Comparison of ENCODE assay signal across 1 cellular context in the genomic region with DNA sequence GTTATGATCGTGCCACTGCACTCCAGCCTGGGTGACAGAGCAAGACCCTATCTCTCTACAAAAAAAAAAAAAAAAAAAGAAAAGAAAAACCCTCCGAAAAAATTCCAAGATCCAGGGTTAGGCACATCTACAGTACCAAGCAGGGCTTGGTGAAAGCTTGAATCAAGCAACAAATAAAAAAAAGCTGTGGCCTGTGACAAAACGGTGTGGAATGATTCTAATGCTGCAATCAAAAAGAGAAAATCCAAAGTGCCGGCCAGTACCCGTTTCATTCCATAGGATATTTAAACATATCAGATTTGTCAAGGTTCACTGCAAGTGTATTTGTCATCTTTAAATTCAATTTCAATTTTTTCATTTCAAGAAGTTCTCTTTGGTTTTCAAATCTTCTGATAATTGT.
TF ChIP-seq lines count a peak whose summit lies in the region.

No MANE protein-coding gene starts in this region.

TF ChIP-seq in A549, 52 proteins besides CTCF, POLR2A, EP300 and RAD21:
- no peak for TF ChIP-seq KDM5A (IDR thresholded peaks at IDR 0.05)
- no peak for TF ChIP-seq HEYL (CRISPR knock-in tag; IDR thresholded peaks at IDR 0.05)
- TF ChIP-seq, protein P1, sequence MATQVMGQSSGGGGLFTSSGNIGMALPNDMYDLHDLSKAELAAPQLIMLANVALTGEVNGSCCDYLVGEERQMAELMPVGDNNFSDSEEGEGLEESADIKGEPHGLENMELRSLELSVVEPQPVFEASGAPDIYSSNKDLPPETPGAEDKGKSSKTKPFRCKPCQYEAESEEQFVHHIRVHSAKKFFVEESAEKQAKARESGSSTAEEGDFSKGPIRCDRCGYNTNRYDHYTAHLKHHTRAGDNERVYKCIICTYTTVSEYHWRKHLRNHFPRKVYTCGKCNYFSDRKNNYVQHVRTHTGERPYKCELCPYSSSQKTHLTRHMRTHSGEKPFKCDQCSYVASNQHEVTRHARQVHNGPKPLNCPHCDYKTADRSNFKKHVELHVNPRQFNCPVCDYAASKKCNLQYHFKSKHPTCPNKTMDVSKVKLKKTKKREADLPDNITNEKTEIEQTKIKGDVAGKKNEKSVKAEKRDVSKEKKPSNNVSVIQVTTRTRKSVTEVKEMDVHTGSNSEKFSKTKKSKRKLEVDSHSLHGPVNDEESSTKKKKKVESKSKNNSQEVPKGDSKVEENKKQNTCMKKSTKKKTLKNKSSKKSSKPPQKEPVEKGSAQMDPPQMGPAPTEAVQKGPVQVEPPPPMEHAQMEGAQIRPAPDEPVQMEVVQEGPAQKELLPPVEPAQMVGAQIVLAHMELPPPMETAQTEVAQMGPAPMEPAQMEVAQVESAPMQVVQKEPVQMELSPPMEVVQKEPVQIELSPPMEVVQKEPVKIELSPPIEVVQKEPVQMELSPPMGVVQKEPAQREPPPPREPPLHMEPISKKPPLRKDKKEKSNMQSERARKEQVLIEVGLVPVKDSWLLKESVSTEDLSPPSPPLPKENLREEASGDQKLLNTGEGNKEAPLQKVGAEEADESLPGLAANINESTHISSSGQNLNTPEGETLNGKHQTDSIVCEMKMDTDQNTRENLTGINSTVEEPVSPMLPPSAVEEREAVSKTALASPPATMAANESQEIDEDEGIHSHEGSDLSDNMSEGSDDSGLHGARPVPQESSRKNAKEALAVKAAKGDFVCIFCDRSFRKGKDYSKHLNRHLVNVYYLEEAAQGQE (IDR thresholded peaks at IDR 0.05), result no peak
- TF ChIP-seq ZNF302 (CRISPR knock-in tag; IDR thresholded peaks at IDR 0.05), result no peak
- TF ChIP-seq, protein P2, sequence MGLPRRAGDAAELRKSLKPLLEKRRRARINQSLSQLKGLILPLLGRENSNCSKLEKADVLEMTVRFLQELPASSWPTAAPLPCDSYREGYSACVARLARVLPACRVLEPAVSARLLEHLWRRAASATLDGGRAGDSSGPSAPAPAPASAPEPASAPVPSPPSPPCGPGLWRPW (IDR thresholded peaks at IDR 0.05), result no peak
- no peak for TF ChIP-seq BHLHE40 (IDR thresholded peaks at IDR 0.05; ENCODE audit: low read depth, low read length)
- no peak for TF ChIP-seq CEBPB (IDR thresholded peaks at IDR 0.05)
- TF ChIP-seq GATA3 (IDR thresholded peaks at IDR 0.05; ENCODE audit: borderline replicate concordance), result no peak
- no peak for TF ChIP-seq CHD2 (IDR thresholded peaks at IDR 0.05; ENCODE audit: low read length, partially characterized antibody)
- TF ChIP-seq, protein P3, sequence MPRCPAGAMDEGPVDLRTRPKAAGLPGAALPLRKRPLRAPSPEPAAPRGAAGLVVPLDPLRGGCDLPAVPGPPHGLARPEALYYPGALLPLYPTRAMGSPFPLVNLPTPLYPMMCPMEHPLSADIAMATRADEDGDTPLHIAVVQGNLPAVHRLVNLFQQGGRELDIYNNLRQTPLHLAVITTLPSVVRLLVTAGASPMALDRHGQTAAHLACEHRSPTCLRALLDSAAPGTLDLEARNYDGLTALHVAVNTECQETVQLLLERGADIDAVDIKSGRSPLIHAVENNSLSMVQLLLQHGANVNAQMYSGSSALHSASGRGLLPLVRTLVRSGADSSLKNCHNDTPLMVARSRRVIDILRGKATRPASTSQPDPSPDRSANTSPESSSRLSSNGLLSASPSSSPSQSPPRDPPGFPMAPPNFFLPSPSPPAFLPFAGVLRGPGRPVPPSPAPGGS (IDR thresholded peaks at IDR 0.05), result no peak
- TF ChIP-seq, protein P4, sequence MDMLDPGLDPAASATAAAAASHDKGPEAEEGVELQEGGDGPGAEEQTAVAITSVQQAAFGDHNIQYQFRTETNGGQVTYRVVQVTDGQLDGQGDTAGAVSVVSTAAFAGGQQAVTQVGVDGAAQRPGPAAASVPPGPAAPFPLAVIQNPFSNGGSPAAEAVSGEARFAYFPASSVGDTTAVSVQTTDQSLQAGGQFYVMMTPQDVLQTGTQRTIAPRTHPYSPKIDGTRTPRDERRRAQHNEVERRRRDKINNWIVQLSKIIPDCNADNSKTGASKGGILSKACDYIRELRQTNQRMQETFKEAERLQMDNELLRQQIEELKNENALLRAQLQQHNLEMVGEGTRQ (IDR thresholded peaks at IDR 0.05), result no peak
- TF ChIP-seq HOXB13 (CRISPR knock-in tag; IDR thresholded peaks at IDR 0.05; ENCODE audit: low read depth), result no peak
- TF ChIP-seq POLR2AphosphoS2 (conservative IDR thresholded peaks at IDR 0.05; ENCODE audit: low read length), result no peak
